1 cellular context compared by ENCODE assay signal in genomic region chr12:108457006-108457733, GRCh38.
A peak's percentile ranks its signal among the peaks of the same experiment; 100 is the strongest.
TF ChIP-seq lines count a peak whose summit lies in the region.

No MANE protein-coding gene starts in this region.

TF ChIP-seq in IMR-90, 13 proteins besides CTCF, POLR2A, EP300 and RAD21:
- TF ChIP-seq CHD1 (IDR thresholded peaks at IDR 0.05; ENCODE audit: low read depth, low read length) (no peak), MXI1 (IDR thresholded peaks at IDR 0.05; ENCODE audit: borderline replicate concordance, low read depth, low read length) (no peak), SMC3 (IDR thresholded peaks at IDR 0.05; ENCODE audit: low read depth, low read length) (peak; percentile 30; the same call in 1 of the 2 replicates)
TF ChIP-seq in IMR-90: peak in this region for 1.
